In genomic region chr4:122833999-122834398, GRCh38 we compare ENCODE assay signal across 1 cellular context.
TF ChIP-seq lines count a peak whose summit lies in the region.

No MANE protein-coding gene starts in this region.

TF ChIP-seq in K562, 482 proteins besides CTCF, POLR2A, EP300 and RAD21:
- TF ChIP-seq NCOA6 (IDR thresholded peaks at IDR 0.05) (no peak), ZNF134 (CRISPR knock-in tag; conservative IDR thresholded peaks at IDR 0.05) (no peak), MCM3 (IDR thresholded peaks at IDR 0.05) (no peak), CBX3 (IDR thresholded peaks at IDR 0.05; ENCODE audit: borderline replicate concordance in 1 of 2, low read length in 2 of 2) (no peak), ZBED1 (IDR thresholded peaks at IDR 0.05) (no peak), RB1 (IDR thresholded peaks at IDR 0.05; ENCODE audit: low read depth) (no peak), CREB3 (tag; conservative IDR thresholded peaks at IDR 0.05; ENCODE audit: low read depth) (no peak), E2F1 (CRISPR knock-in tag; IDR thresholded peaks at IDR 0.05) (no peak), PRDM10 (IDR thresholded peaks at IDR 0.05; ENCODE audit: partially characterized antibody) (no peak), EGR1 (conservative IDR thresholded peaks at IDR 0.05) (no peak), MXD1 (CRISPR knock-in tag; IDR thresholded peaks at IDR 0.05; ENCODE audit: borderline replicate concordance, poor library complexity, severe bottlenecking) (no peak)
